In genomic region chrX:45758738-45759397, GRCh38 we compare ENCODE assay signal across 8 cellular contexts.
A peak's percentile ranks its signal among the peaks of the same experiment; 100 is the strongest.
DNase-seq lines count a peak whose midpoint lies in the region; ATAC-seq and TF ChIP-seq lines count a peak whose summit lies in the region.

No MANE protein-coding gene starts in this region.

- ATAC-seq in HG03045 (IDR thresholded peaks at IDR 0.05; ENCODE audit: unreplicated experiment) (peak; percentile 68), SK-N-SH treated with all-trans-retinoic acid at 6 μM for 48 hours (peak; percentile 37)

- DNase-seq in activated naive CD4-positive, alpha-beta T cell treated with Interleukin-2 at 50 U/mL for 16 hours: peak; percentile 42
- no peak for DNase-seq in activated naive CD4-positive, alpha-beta T cell (lab: John Stamatoyannopoulos, UW)
- DNase-seq in kidney tubule cell (ENCODE audit: low spot score): peak; percentile 41
- no peak for DNase-seq in NCI-H2081 (lab: John Stamatoyannopoulos, UW)
- no peak for DNase-seq in DMS 273 (lab: John Stamatoyannopoulos, UW; ENCODE audit: unreplicated experiment)
- DNase-seq in cerebellar nuclear complex (lab: John Stamatoyannopoulos, UW): no peak

TF ChIP-seq in SK-N-SH treated with all-trans-retinoic acid at 6 μM for 48 hours, 23 proteins besides CTCF, POLR2A, EP300 and RAD21:
- TF ChIP-seq CSRNP3 (CRISPR knock-in tag; IDR thresholded peaks at IDR 0.05) (no peak), TOX (CRISPR knock-in tag; IDR thresholded peaks at IDR 0.05; ENCODE audit: borderline replicate concordance) (0 out of 2 replicates have a peak, but pooled peaks have one; percentile 6), GLIS3 (CRISPR knock-in tag; IDR thresholded peaks at IDR 0.05) (no peak), RARB (CRISPR knock-in tag; IDR thresholded peaks at IDR 0.05) (0 out of 2 replicates have a peak, but pooled peaks have one; percentile 28)

Comparison
In these comparisons a context has a peak if more than half of its experiments do, and no peak if none do; other contexts are left out.
1. DNase-seq: peak in activated naive CD4-positive, alpha-beta T cell treated with Interleukin-2 at 50 U/mL for 16 hours (single experiment) and kidney tubule cell (single experiment); none in activated naive CD4-positive, alpha-beta T cell (0 of 4), NCI-H2081 (0 of 2), DMS 273 (single experiment) and cerebellar nuclear complex (0 of 2).